20 cellular contexts compared by ENCODE assay signal in the genomic region with DNA sequence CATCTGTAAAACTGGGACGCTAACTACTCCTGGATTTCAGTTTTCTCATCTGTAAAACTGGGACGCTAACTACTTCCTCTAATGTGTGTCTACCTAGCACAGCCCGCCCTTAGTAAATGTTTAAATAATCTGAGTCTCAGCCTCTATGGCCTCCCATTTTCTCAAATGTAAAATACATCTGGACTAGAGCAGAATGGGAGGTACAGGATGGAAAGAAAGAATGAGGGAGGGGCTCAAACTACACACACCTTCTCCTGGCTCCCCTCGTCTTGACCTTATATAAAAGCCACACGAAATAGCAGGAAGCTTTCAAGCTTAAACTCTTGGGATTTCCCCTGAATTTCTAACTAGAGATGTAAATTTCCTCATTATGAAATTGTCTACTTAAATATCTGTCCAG.
DNase-seq lines count a peak whose midpoint lies in the region; ATAC-seq and TF ChIP-seq lines count a peak whose summit lies in the region.
"Had no signal": no experiment of that assay in that cellular context is flagged by ENCODE, and none has a peak within 500 bp of the region (broad histone marks: within the 10 kb centered on the region; RNA-seq: fewer than 3 reads in every experiment).

No MANE protein-coding gene starts in this region.

- intact Hi-C loops in transverse colon (cut with DNase I; ENCODE audit: low total_unique reads) = no loop called here
- intact Hi-C loops in sciatic nerve (cut with DNase I) = no loop called here

- H3K4me1 ChIP-seq in hepatocyte (ENCODE audit: insufficient read depth) (peaks cover 23% of the 10 kb centered on the region), mucosa of rectum (ENCODE audit: control insufficient read depth in 2 of 2, insufficient read depth in 2 of 2, low read length in 2 of 2) (peaks cover 17 to 41% of the 10 kb centered on the region in 2 donors), transverse colon (peaks cover 0 to 21% (median 10%) of the 10 kb centered on the region in 4 donors)
- H3K4me1 ChIP-seq in effector memory CD4-positive, alpha-beta T cell (ENCODE audit: control insufficient read depth, insufficient read depth, low read length, poor library complexity, severe bottlenecking) = no peaks in the 10 kb centered on the region
- H3K4me1 ChIP-seq: Peyer's patch, SJCRH30 had no signal

- DNase-seq in HT-29 (ENCODE audit: low spot score) (peak; percentile 77), hepatocyte (ENCODE audit: low spot score) (no peak), transverse colon (no peak), OCI-M2 (lab: John Stamatoyannopoulos, UW; ENCODE audit: unreplicated experiment) (no peak), sciatic nerve (ENCODE audit: low spot score) (no peak)
- no peak for DNase-seq in effector memory CD4-positive, alpha-beta T cell
- no peak for DNase-seq in stimulated activated CD8-positive, alpha-beta memory T cell treated with anti-CD3 and anti-CD28 coated beads, Interleukin-4, amount 100 ng/mL, for 48 hours
- DNase-seq: CD4-positive, CD25-positive, alpha-beta regulatory T cell; COR-L47; DND-41; KG1; NCI-H1105; NCI-H2029 treated with DMSO at 0.1 percent for 48 hours; NCI-H226; NCI-H510A treated with DMSO at 0.1 percent for 48 hours; NCI-H748 treated with DMSO at 0.1 percent for 48 hours; Peyer's patch; SJCRH30 had no signal

- no peak for TF ChIP-seq EP300 in transverse colon (IDR thresholded peaks at IDR 0.05; ENCODE audit: low read depth)

- in situ Hi-C loops in transverse colon (cut with MboI; ENCODE audit: low pct_ligation_motif_present in 1 of 4, low pct_unique_long_range_greater_than_20kb in 1 of 4, low sequenced_read_pairs in 3 of 4) = no loop called here

- H3K27ac ChIP-seq in hepatocyte (peak overlapping the region; percentile 64), mucosa of rectum (ENCODE audit: low read depth in 2 of 2, low read length in 2 of 2) (peak overlapping the region; percentile 85 to 88), transverse colon (peak overlapping the region; percentile 80 to 85 (median 83))
- H3K27ac ChIP-seq in effector memory CD4-positive, alpha-beta T cell (ENCODE audit: insufficient read depth, low read length, poor library complexity, severe bottlenecking) = no peak overlapping the region
- H3K27ac ChIP-seq: SJCRH30 had no signal

- H3K79me2 ChIP-seq in hepatocyte = peaks cover 85% of the 10 kb centered on the region

- WGBS in hepatocyte (ENCODE audit: low lambda C conversion rate, missing lambda C conversion rate) = 68% methylated on average over 5 of the region's 5 CpGs
- WGBS in transverse colon (ENCODE audit: low coverage in 1 of 2), 2 donors = 38 to 43% methylated on average over 2 to 5 of the region's 5 CpGs

- TF ChIP-seq CTCF in hepatocyte (IDR thresholded peaks at IDR 0.05; ENCODE audit: poor library complexity) = no peak
- no peak for TF ChIP-seq CTCF in transverse colon (IDR thresholded peaks at IDR 0.05)

- no peak overlapping the region for H3K4me3 ChIP-seq in hepatocyte
- peak overlapping the region; percentile 14 to 62 for H3K4me3 ChIP-seq in mucosa of rectum (ENCODE audit: low read length in 2 of 2)
- peak overlapping the region in 2 of 4 donors; percentile 14 to 23 for H3K4me3 ChIP-seq in transverse colon
- no peak overlapping the region for H3K4me3 ChIP-seq in effector memory CD4-positive, alpha-beta T cell (ENCODE audit: insufficient read depth, low read depth, low read length, poor library complexity, severe bottlenecking)
- H3K4me3 ChIP-seq: SJCRH30 had no signal

- H3K9ac ChIP-seq in mucosa of rectum (ENCODE audit: low read depth in 1 of 2, low read length in 2 of 2) = peak overlapping the region; percentile 38 to 49

- H3K9me3 ChIP-seq in hepatocyte (ENCODE audit: low read depth) = no peaks in the 10 kb centered on the region
- no peaks in the 10 kb centered on the region for H3K9me3 ChIP-seq in mucosa of rectum (ENCODE audit: control insufficient read depth in 2 of 2, low read length in 2 of 2)
- no peaks in the 10 kb centered on the region for H3K9me3 ChIP-seq in transverse colon
- H3K9me3 ChIP-seq in effector memory CD4-positive, alpha-beta T cell (ENCODE audit: control insufficient read depth, low read length) = no peaks in the 10 kb centered on the region
- H3K9me3 ChIP-seq: Peyer's patch, SJCRH30 had no signal

- no peak for TF ChIP-seq POLR2A in transverse colon (IDR thresholded peaks at IDR 0.05)

- no peaks in the 10 kb centered on the region for H4K20me1 ChIP-seq in hepatocyte (ENCODE audit: insufficient read depth, poor library complexity, severe bottlenecking)

- ATAC-seq in sciatic nerve = no peak
- ATAC-seq: HCT116 had no signal

- H3K9me2 ChIP-seq in hepatocyte (replicated peaks; ENCODE audit: insufficient read depth) = no peaks in the 10 kb centered on the region

- H3K36me3 ChIP-seq in hepatocyte (replicated peaks; ENCODE audit: insufficient read depth, low read depth) (no peaks in the 10 kb centered on the region), mucosa of rectum (ENCODE audit: control insufficient read depth in 2 of 2, insufficient read depth in 2 of 2, low read length in 2 of 2) (no peaks in the 10 kb centered on the region), transverse colon (no peaks in the 10 kb centered on the region)
- H3K36me3 ChIP-seq in effector memory CD4-positive, alpha-beta T cell (ENCODE audit: control insufficient read depth, insufficient read depth, low read length) = no peaks in the 10 kb centered on the region
- H3K36me3 ChIP-seq: Peyer's patch, SJCRH30 had no signal

- no peak overlapping the region for H2AFZ ChIP-seq in hepatocyte

- no peaks in the 10 kb centered on the region for H3K27me3 ChIP-seq in hepatocyte
- H3K27me3 ChIP-seq in mucosa of rectum (ENCODE audit: control insufficient read depth in 2 of 2, insufficient read depth in 2 of 2, low read length in 2 of 2) = no peaks in the 10 kb centered on the region
- H3K27me3 ChIP-seq in transverse colon = no peaks in the 10 kb centered on the region
- H3K27me3 ChIP-seq in effector memory CD4-positive, alpha-beta T cell (replicated peaks; ENCODE audit: control insufficient read depth, insufficient read depth, low read length, poor library complexity, severe bottlenecking) = peaks cover 4% of the 10 kb centered on the region
- H3K27me3 ChIP-seq: Peyer's patch, SJCRH30 had no signal

- H3K4me2 ChIP-seq in hepatocyte = peak overlapping the region; percentile 44

Comparison
In these comparisons a context has a peak if more than half of its experiments do, and no peak if none do; other contexts are left out.
1. H3K4me3 ChIP-seq: peak in mucosa of rectum (2 of 2); none in hepatocyte (single experiment) and effector memory CD4-positive, alpha-beta T cell (single experiment).